In the genomic region with DNA sequence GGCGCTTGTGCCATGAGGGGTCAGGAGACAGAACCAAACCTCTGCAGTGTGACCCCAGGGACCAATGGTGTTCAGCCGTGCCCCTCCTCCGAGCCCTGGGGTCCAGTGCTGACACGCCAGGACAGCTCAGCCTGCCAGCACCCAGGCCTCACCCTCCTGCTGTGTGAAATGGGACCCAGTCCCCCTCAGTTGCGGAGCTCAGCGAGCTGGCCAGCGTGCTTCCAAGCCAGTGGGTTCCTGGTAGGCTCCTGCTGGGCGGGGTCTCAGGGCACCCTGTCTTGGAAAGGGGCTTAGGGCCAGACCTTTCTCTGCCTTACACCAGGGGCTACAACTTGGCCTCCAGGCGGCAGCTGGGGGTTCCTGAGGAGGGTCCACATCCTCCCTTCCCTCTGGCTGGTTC, we compare ENCODE assay signal across 11 cellular contexts. TPM values are rescaled to one million over a fixed set of nuclear protein-coding genes. Genes with fewer than 3 reads are reported as not detected.
DNase-seq lines count a peak whose midpoint lies in the region; ATAC-seq and TF ChIP-seq lines count a peak whose summit lies in the region.
"Had no signal": no experiment of that assay in that cellular context is flagged by ENCODE, and none has a peak within 500 bp of the region (broad histone marks: within the 10 kb centered on the region; RNA-seq: fewer than 3 reads in every experiment).

No MANE protein-coding gene starts in this region.

- POLR2A ChIA-PET in activated B cell treated with CpG ODN at 0.5 μM for 24 hours (lab: Charles Lee) = interaction anchor here (0.5 to 1.3 kb wide), 3 partner anchors 17 to 127 kb away, joined by 3 to 7 read pairs (median 7); no protein-coding TSS in a partner anchor

- ATAC-seq in activated B cell treated with CpG ODN at 0.5 μM for 24 hours (ENCODE audit: low read depth) = no peak
- ATAC-seq in stimulated activated effector memory CD8-positive, alpha-beta T cell treated with anti-CD3 and anti-CD28 coated beads, Interleukin-12 subunit alpha, Interleukin-12 subunit beta, amount 100 ng/mL, for 72 hours = no peak
- ATAC-seq: activated CD4-positive, CD25-positive, alpha-beta regulatory T cell treated with anti-CD3 and anti-CD28 coated beads, Interleukin-2, amount 50 U/mL, for 24 hours had no signal

- peaks cover 37% of the 10 kb centered on the region for H3K4me1 Mint-ChIP-seq in T-helper 1 cell treated with Interleukin-12 subunit alpha and Interleukin-12 subunit beta and Interleukin-4 antibody, amounts not matched to agents 30 μg/mL and 1 μg/mL, for 36 hours (ENCODE audit: low read depth)
- peaks cover 64% of the 10 kb centered on the region for H3K4me1 Mint-ChIP-seq in activated B cell treated with CpG ODN at 0.5 μM for 24 hours
- H3K4me1 Mint-ChIP-seq in immature natural killer cell = peaks cover 55 to 60% of the 10 kb centered on the region in 2 donors
- H3K4me1 Mint-ChIP-seq in stimulated activated effector memory CD8-positive, alpha-beta T cell treated with anti-CD3 and anti-CD28 coated beads, Interleukin-12 subunit alpha, Interleukin-12 subunit beta, amount 100 ng/mL, for 72 hours = peaks cover 62% of the 10 kb centered on the region
- H3K4me1 Mint-ChIP-seq in osteocyte (ENCODE audit: unreplicated experiment) = peaks cover 40% of the 10 kb centered on the region

- H3K36me3 Mint-ChIP-seq in T-helper 1 cell treated with Interleukin-12 subunit alpha and Interleukin-12 subunit beta and Interleukin-4 antibody, amounts not matched to agents 30 μg/mL and 1 μg/mL, for 36 hours (ENCODE audit: low read depth) = peaks cover 43% of the 10 kb centered on the region
- peaks cover 40% of the 10 kb centered on the region for H3K36me3 Mint-ChIP-seq in activated B cell treated with CpG ODN at 0.5 μM for 24 hours (ENCODE audit: low read depth)
- peaks cover 8 to 30% (median 10%) of the 10 kb centered on the region in 3 donors for H3K36me3 Mint-ChIP-seq in immature natural killer cell
- H3K36me3 Mint-ChIP-seq in stimulated activated effector memory CD8-positive, alpha-beta T cell treated with anti-CD3 and anti-CD28 coated beads, Interleukin-12 subunit alpha, Interleukin-12 subunit beta, amount 100 ng/mL, for 72 hours = peaks cover 87% of the 10 kb centered on the region
- peaks cover 13% of the 10 kb centered on the region for H3K36me3 Mint-ChIP-seq in osteocyte (ENCODE audit: unreplicated experiment)

- H3K9me3 Mint-ChIP-seq in T-helper 1 cell treated with Interleukin-12 subunit alpha and Interleukin-12 subunit beta and Interleukin-4 antibody, amounts not matched to agents 30 μg/mL and 1 μg/mL, for 36 hours = no peaks in the 10 kb centered on the region
- H3K9me3 Mint-ChIP-seq in activated B cell treated with CpG ODN at 0.5 μM for 24 hours = no peaks in the 10 kb centered on the region
- no peaks in the 10 kb centered on the region for H3K9me3 Mint-ChIP-seq in immature natural killer cell
- no peaks in the 10 kb centered on the region for H3K9me3 Mint-ChIP-seq in stimulated activated effector memory CD8-positive, alpha-beta T cell treated with anti-CD3 and anti-CD28 coated beads, Interleukin-12 subunit alpha, Interleukin-12 subunit beta, amount 100 ng/mL, for 72 hours
- no peaks in the 10 kb centered on the region for H3K9me3 Mint-ChIP-seq in osteocyte (ENCODE audit: unreplicated experiment)

- peak overlapping the region; percentile 99 for H3K4me3 Mint-ChIP-seq in T-helper 1 cell treated with Interleukin-12 subunit alpha and Interleukin-12 subunit beta and Interleukin-4 antibody, amounts not matched to agents 30 μg/mL and 1 μg/mL, for 36 hours
- H3K4me3 Mint-ChIP-seq in activated B cell treated with CpG ODN at 0.5 μM for 24 hours (no peak overlapping the region), immature natural killer cell (peak overlapping the region; percentile 83 to 100 (median 98)), osteocyte (ENCODE audit: unreplicated experiment) (no peak overlapping the region)
- peak overlapping the region; percentile 93 for H3K4me3 Mint-ChIP-seq in stimulated activated effector memory CD8-positive, alpha-beta T cell treated with anti-CD3 and anti-CD28 coated beads, Interleukin-12 subunit alpha, Interleukin-12 subunit beta, amount 100 ng/mL, for 72 hours

- peak overlapping the region; percentile 96 for H3K27ac Mint-ChIP-seq in T-helper 1 cell treated with Interleukin-12 subunit alpha and Interleukin-12 subunit beta and Interleukin-4 antibody, amounts not matched to agents 30 μg/mL and 1 μg/mL, for 36 hours
- H3K27ac Mint-ChIP-seq in activated B cell treated with CpG ODN at 0.5 μM for 24 hours (peak overlapping the region; percentile 95), immature natural killer cell (peak overlapping the region; percentile 94 to 100 (median 97)), osteocyte (ENCODE audit: unreplicated experiment) (no peak overlapping the region)
- H3K27ac Mint-ChIP-seq in stimulated activated effector memory CD8-positive, alpha-beta T cell treated with anti-CD3 and anti-CD28 coated beads, Interleukin-12 subunit alpha, Interleukin-12 subunit beta, amount 100 ng/mL, for 72 hours = peak overlapping the region; percentile 97

- H3K27me3 Mint-ChIP-seq in T-helper 1 cell treated with Interleukin-12 subunit alpha and Interleukin-12 subunit beta and Interleukin-4 antibody, amounts not matched to agents 30 μg/mL and 1 μg/mL, for 36 hours (ENCODE audit: low read depth) = no peaks in the 10 kb centered on the region
- H3K27me3 Mint-ChIP-seq in activated B cell treated with CpG ODN at 0.5 μM for 24 hours (no peaks in the 10 kb centered on the region), immature natural killer cell (ENCODE audit: low read depth in 3 of 3) (peaks cover 23 to 41% (median 30%) of the 10 kb centered on the region in 3 donors), osteocyte (ENCODE audit: unreplicated experiment) (no peaks in the 10 kb centered on the region)

- DNase-seq in T-helper 1 cell (no peak), activated B cell treated with CpG ODN at 0.5 μM for 24 hours (no peak), immature natural killer cell (no peak), osteocyte (ENCODE audit: extremely low spot score, unreplicated experiment) (no peak), NCI-H82 (lab: John Stamatoyannopoulos, UW) (no peak), DMS 273 treated with DMSO at 0.1 percent for 48 hours (lab: John Stamatoyannopoulos, UW) (no peak)
- DNase-seq in stimulated activated effector memory CD8-positive, alpha-beta T cell treated with anti-CD3 and anti-CD28 coated beads, Interleukin-12 subunit alpha, Interleukin-12 subunit beta, amount 100 ng/mL, for 72 hours (ENCODE audit: low spot score in 2 of 2) = no peak
- DNase-seq: NCI-H1417 treated with DMSO at 0.1 percent for 48 hours had no signal

- intact Hi-C loops in activated B cell treated with CpG ODN at 0.5 μM for 24 hours (cut with micrococcal nuclease) = loop anchor here (10.0 kb wide), 1 partner anchor 1582 kb away; a partner anchor contains a TSS

- TF ChIP-seq CTCF in activated B cell treated with CpG ODN at 0.5 μM for 24 hours (IDR thresholded peaks at IDR 0.05) (no peak), osteocyte (IDR thresholded peaks at IDR 0.05) (no peak)

- CTCF ChIA-PET in activated B cell treated with CpG ODN at 0.5 μM for 24 hours (lab: Charles Lee) = interaction anchor here (3.3 kb wide), 1 partner anchor 10 kb away, joined by 19 read pairs; no protein-coding TSS in a partner anchor

RNA-seq across cellular contexts. Expression of a gene that starts 4.4 kb away (rescaled TPM):
- total RNA-seq in activated B cell treated with CpG ODN at 0.5 μM for 24 hours (78.6 and 96.5 TPM in 2 replicates), osteocyte (47.3 and 53.0 TPM in 2 replicates)
- polyA plus RNA-seq in immature natural killer cell = 1 to 10 TPM; 1.2 to 9.8 (median 2.0) TPM

RNA-seq across cellular contexts. Expression of a gene that starts 16.3 kb away (rescaled TPM):
- total RNA-seq in activated B cell treated with CpG ODN at 0.5 μM for 24 hours = 0.31 and 0.42 TPM in 2 replicates
- not detected for polyA plus RNA-seq in immature natural killer cell
- 0.34 and 0.43 TPM in 2 replicates for total RNA-seq in osteocyte
- polyA plus RNA-seq: fibroblast of lung had no signal

Comparison
In these comparisons a context has a peak if more than half of its experiments do, and no peak if none do; other contexts are left out.
1. H3K4me3 Mint-ChIP-seq: peak in T-helper 1 cell treated with Interleukin-12 subunit alpha and Interleukin-12 subunit beta and Interleukin-4 antibody, amounts not matched to agents 30 μg/mL and 1 μg/mL, for 36 hours (single experiment), immature natural killer cell (5 of 5) and stimulated activated effector memory CD8-positive, alpha-beta T cell treated with anti-CD3 and anti-CD28 coated beads, Interleukin-12 subunit alpha, Interleukin-12 subunit beta, amount 100 ng/mL, for 72 hours (single experiment); none in activated B cell treated with CpG ODN at 0.5 μM for 24 hours (single experiment) and osteocyte (single experiment).